Comparison of ENCODE assay signal across 19 cellular contexts in genomic region chr21:41250519-41250918, GRCh38.
DNase-seq lines count a peak whose midpoint lies in the region; ATAC-seq and TF ChIP-seq lines count a peak whose summit lies in the region.
"Had no signal": no experiment of that assay in that cellular context is flagged by ENCODE, and none has a peak within 500 bp of the region (broad histone marks: within the 10 kb centered on the region; RNA-seq: fewer than 3 reads in every experiment).

No MANE protein-coding gene starts in this region.

- DNase-seq in left cardiac atrium (no peak), Right ventricle myocardium superior (no peak), choroid plexus epithelial cell (ENCODE audit: low read depth) (peak; percentile 8), glomerular endothelial cell (ENCODE audit: extremely low read depth, low read depth, low spot score) (peak; percentile 75), tibial artery (peak in 1 of 2 donors; percentile 66), midbrain (lab: John Stamatoyannopoulos, UW) (no peak), COLO668 (lab: John Stamatoyannopoulos, UW; ENCODE audit: unreplicated experiment) (no peak)
- DNase-seq: 8988T; activated CD4-positive, alpha-beta T cell treated with anti-CD3 and anti-CD28 coated beads, Interleukin-2, amount 50 U/mL, for 1 hour; activated naive CD8-positive, alpha-beta T cell treated with anti-CD3 and anti-CD28 coated beads, Interleukin-2, amount 50 U/mL, for 24 hours; activated T-cell treated with anti-CD3 and anti-CD28 coated beads, Interleukin-2, amount 50 U/mL, for 4 hours; CD4-positive, alpha-beta memory T cell; colonic mucosa; glutamatergic neuron; HFFc6; NCI-H146; stimulated activated CD4-positive, alpha-beta T cell treated with anti-CD3 and anti-CD28 coated beads, Interleukin-15, amount 100 ng/mL, for 24 hours; upper lobe of right lung had no signal

- TF ChIP-seq CTCF in choroid plexus epithelial cell (conservative IDR thresholded peaks at IDR 0.05; ENCODE audit: low read depth, low read length): no peak
- no peak for TF ChIP-seq CTCF in tibial artery (IDR thresholded peaks at IDR 0.05)

- peaks cover 0 to 53% (median 36%) of the 10 kb centered on the region in 4 donors for H3K4me1 ChIP-seq in tibial artery

- intact Hi-C loops in left cardiac atrium (cut with DNase I) (no loop called here), Right ventricle myocardium superior (cut with DNase I) (no loop called here), tibial artery (cut with DNase I; ENCODE audit: low total_unique reads) (no loop called here)

- no peak overlapping the region for H3K4me3 ChIP-seq in choroid plexus epithelial cell (ENCODE audit: low read depth, low read length)
- H3K4me3 ChIP-seq in tibial artery: no peak overlapping the region
- H3K4me3 ChIP-seq: colonic mucosa, upper lobe of right lung had no signal

- H3K27ac ChIP-seq in tibial artery: peak overlapping the region; percentile 85 to 87
- H3K27ac ChIP-seq: colonic mucosa, upper lobe of right lung had no signal

- no peaks in the 10 kb centered on the region for H3K27me3 ChIP-seq in tibial artery
- H3K27me3 ChIP-seq: colonic mucosa, upper lobe of right lung had no signal

- peak; percentile 16 to 45 for ATAC-seq in left cardiac atrium
- ATAC-seq in Right ventricle myocardium superior (ENCODE audit: poor library complexity): no peak
- no peak for ATAC-seq in GM21423 (IDR thresholded peaks at IDR 0.05; ENCODE audit: unreplicated experiment)
- ATAC-seq: activated naive CD8-positive, alpha-beta T cell treated with anti-CD3 and anti-CD28 coated beads, Interleukin-2, amount 50 U/mL, for 24 hours; activated T-cell treated with anti-CD3 and anti-CD28 coated beads, Interleukin-2, amount 50 U/mL, for 4 hours; upper lobe of right lung had no signal

- peaks cover 41 to 72% (median 63%) of the 10 kb centered on the region in 3 donors for H3K36me3 ChIP-seq in tibial artery
- H3K36me3 ChIP-seq: colonic mucosa had no signal

- peaks cover 0 to 9% (median 0%) of the 10 kb centered on the region in 3 donors for H3K9me3 ChIP-seq in tibial artery
- H3K9me3 ChIP-seq: colonic mucosa, upper lobe of right lung had no signal

Comparison
In these comparisons a context has a peak if more than half of its experiments do, and no peak if none do; other contexts are left out.
1. ATAC-seq: peak in left cardiac atrium (2 of 2); none in Right ventricle myocardium superior (single experiment) and GM21423 (single experiment).
2. DNase-seq: peak in choroid plexus epithelial cell (single experiment) and glomerular endothelial cell (single experiment); none in left cardiac atrium (single experiment), Right ventricle myocardium superior (single experiment), midbrain (single experiment) and COLO668 (single experiment).